In genomic region chr5:78611161-78611605, GRCh38 we compare ENCODE assay signal across 1 cellular context.
A peak's percentile ranks its signal among the peaks of the same experiment; 100 is the strongest.
TF ChIP-seq lines count a peak whose summit lies in the region.

No MANE protein-coding gene starts in this region.

TF ChIP-seq in GM23338, 12 proteins besides CTCF, POLR2A, EP300 and RAD21 (continued from another document):
- peak; percentile 98 for TF ChIP-seq ZNF462 (CRISPR knock-in tag; IDR thresholded peaks at IDR 0.05)
- TF ChIP-seq REST (IDR thresholded peaks at IDR 0.05; ENCODE audit: unreplicated experiment): no peak
